ENCODE assay signal across 2 cellular contexts in genomic region chr2:168336786-168337388, GRCh38.
TF ChIP-seq lines count a peak whose summit lies in the region.

No MANE protein-coding gene starts in this region.

TF ChIP-seq in SK-N-SH treated with all-trans-retinoic acid at 6 μM for 48 hours, 23 proteins besides CTCF, POLR2A, EP300 and RAD21 (continued from another document):
- no peak for TF ChIP-seq CREB5 (CRISPR knock-in tag; IDR thresholded peaks at IDR 0.05; ENCODE audit: low read depth)
TF ChIP-seq in SK-N-SH treated with all-trans-retinoic acid at 6 μM for 48 hours: peak in this region for 0.

TF ChIP-seq in K562, 482 proteins besides CTCF, POLR2A, EP300 and RAD21 (continued from another document):
- TF ChIP-seq ZBTB43 (CRISPR knock-in tag; IDR thresholded peaks at IDR 0.05) = no peak
